In genomic region chr1:87127581-87127980, GRCh38 we compare ENCODE assay signal across 27 cellular contexts.
"Had no signal": no experiment of that assay in that cellular context is flagged by ENCODE, and none has a peak within 500 bp of the region (broad histone marks: within the 10 kb centered on the region; RNA-seq: fewer than 3 reads in every experiment).

No MANE protein-coding gene starts in this region.

- H3K27me3 ChIP-seq: colonic mucosa, gastrocnemius medialis, hepatocyte had no signal

- H3K9me3 Mint-ChIP-seq: dendritic cell treated with granulocyte-macrophage colony-stimulating factor and Interleukin-4, amounts not matched to agents 40 ng/mL and 50 ng/mL, for 4 days; effector memory CD8-positive, alpha-beta T cell; endodermal cell; immature natural killer cell; mesothelial cell of epicardium had no signal

- H2AFZ ChIP-seq: hepatocyte had no signal

- H3K36me3 ChIP-seq: colonic mucosa, esophagus squamous epithelium, gastrocnemius medialis, heart left ventricle, left ventricle myocardium inferior, lower lobe of right lung had no signal

- H3K4me1 ChIP-seq: colonic mucosa, gastrocnemius medialis had no signal

- H3K27ac ChIP-seq: colonic mucosa, epithelial cell of prostate, esophagus squamous epithelium, gastrocnemius medialis, heart left ventricle, hepatocyte, left ventricle myocardium inferior, lower lobe of right lung had no signal

- ATAC-seq: effector memory CD8-positive, alpha-beta T cell; esophagus mucosa; gastrocnemius medialis; heart left ventricle; left colon; left lobe of liver; lower lobe of right lung; mucosa of descending colon had no signal

- H3K9me3 ChIP-seq: colonic mucosa, esophagus squamous epithelium, gastrocnemius medialis, heart left ventricle, left ventricle myocardium inferior, lower lobe of right lung, mucosa of descending colon had no signal

- H3K4me2 ChIP-seq: hepatocyte had no signal

- H3K36me3 Mint-ChIP-seq: immature natural killer cell, mesothelial cell of epicardium had no signal

- DNase-seq: colonic mucosa; cortex of kidney; effector CD8-positive, alpha-beta T cell; effector memory CD8-positive, alpha-beta T cell; erythroblast; esophagus squamous epithelium; foreskin melanocyte; gastrocnemius medialis; glutamatergic neuron; heart left ventricle; hypothalamus; immature natural killer cell; islet precursor cell; kidney; kidney glomerular epithelial cell; left colon; left ventricle myocardium inferior; lower lobe of right lung; mesenchymal stem cell; mucosa of descending colon had no signal

- H3K4me3 Mint-ChIP-seq: dendritic cell treated with granulocyte-macrophage colony-stimulating factor and Interleukin-4, amounts not matched to agents 40 ng/mL and 50 ng/mL, for 4 days; effector memory CD8-positive, alpha-beta T cell; endodermal cell; immature natural killer cell; mesothelial cell of epicardium had no signal

- H3K27ac Mint-ChIP-seq: dendritic cell treated with granulocyte-macrophage colony-stimulating factor and Interleukin-4, amounts not matched to agents 40 ng/mL and 50 ng/mL, for 4 days; effector memory CD8-positive, alpha-beta T cell; endodermal cell; immature natural killer cell; mesothelial cell of epicardium had no signal

- H3K4me3 ChIP-seq: colonic mucosa, esophagus squamous epithelium, gastrocnemius medialis, heart left ventricle, hepatocyte, left ventricle myocardium inferior, lower lobe of right lung, mucosa of descending colon had no signal
